ENCODE assay signal across 9 cellular contexts in genomic region chr2:201452856-201453643, GRCh38. TPM values are rescaled to one million over a fixed set of nuclear protein-coding genes. Genes with fewer than 3 reads are reported as not detected.
DNase-seq lines count a peak whose midpoint lies in the region; ATAC-seq and TF ChIP-seq lines count a peak whose summit lies in the region.
"Had no signal": no experiment of that assay in that cellular context is flagged by ENCODE, and none has a peak within 500 bp of the region (broad histone marks: within the 10 kb centered on the region; RNA-seq: fewer than 3 reads in every experiment).

No MANE protein-coding gene starts in this region.

- no peak for DNase-seq in SK-N-MC (ENCODE audit: low read depth, low spot score)
- no peak for DNase-seq in fibroblast of pulmonary artery (ENCODE audit: low read depth)
- DNase-seq in renal cortical epithelial cell (ENCODE audit: low read depth) = peak; percentile 54
- DNase-seq in mesendoderm = no peak
- no peak for DNase-seq in stimulated activated CD4-positive, alpha-beta T cell treated with anti-CD3 and anti-CD28 coated beads, Interleukin-4, amount 100 ng/mL, for 1 hour
- DNase-seq: ovary, RPMI8226 had no signal

- no peak overlapping the region for H3K18ac ChIP-seq in mesendoderm (ENCODE audit: low read length)

- H3K23ac ChIP-seq in mesendoderm (ENCODE audit: low read length) = no peak overlapping the region

- H3K56ac ChIP-seq in mesendoderm (ENCODE audit: low read length) = no peak overlapping the region

- POLR2A ChIA-PET in HEK293 (lab: Yijun Ruan, JAX) = no interaction called here

- H3K27ac ChIP-seq in HEK293 (ENCODE audit: extremely low read depth, low read depth, low read length) (no peak overlapping the region), SK-N-MC (no peak overlapping the region), mesendoderm (ENCODE audit: low read depth, low read length) (no peak overlapping the region)

- peaks cover 10% of the 10 kb centered on the region in 2 experiments for H3K36me3 ChIP-seq in HEK293 (ENCODE audit: control insufficient read depth in 2 of 2, insufficient read depth in 1 of 2, low read length in 2 of 2)
- no peaks in the 10 kb centered on the region for H3K36me3 ChIP-seq in SK-N-MC (ENCODE audit: insufficient read depth, low read length)
- no peaks in the 10 kb centered on the region for H3K36me3 ChIP-seq in mesendoderm (ENCODE audit: control insufficient read depth, insufficient read depth, low read length)
- H3K36me3 ChIP-seq: ovary had no signal

- no peak overlapping the region for H2BK5ac ChIP-seq in mesendoderm (ENCODE audit: low read length)

- H2BK120ac ChIP-seq in mesendoderm (ENCODE audit: low read depth, low read length) = no peak overlapping the region

- peak overlapping the region; percentile 63 for H3K9ac ChIP-seq in SK-N-MC (ENCODE audit: insufficient read length)
- H3K9ac ChIP-seq in mesendoderm (ENCODE audit: low read length) = no peak overlapping the region

- H3K4me3 ChIP-seq in HEK293 (ENCODE audit: low read depth, low read length) (peak overlapping the region; percentile 100; the same call in 1 of the 2 replicates), SK-N-MC (peak overlapping the region; percentile 96), fibroblast of pulmonary artery (replicated peaks; ENCODE audit: low read depth, low read length) (peak overlapping the region; percentile 92), mesendoderm (ENCODE audit: low read length) (no peak overlapping the region)

- ATAC-seq in HG02981 (IDR thresholded peaks at IDR 0.05; ENCODE audit: unreplicated experiment) = no peak

- CTCF ChIA-PET in HEK293 (lab: Yijun Ruan, JAX) = interaction anchor here (0.6 to 1.0 kb wide), 4 partner anchors 34 to 740 kb away, joined by 3 read pairs; no protein-coding TSS in a partner anchor

- H3K79me1 ChIP-seq in mesendoderm (ENCODE audit: low read length) = peaks cover 1% of the 10 kb centered on the region

- H3K4me1 ChIP-seq in HEK293 (ENCODE audit: control insufficient read depth, insufficient read depth, low read length) (peaks cover 9% of the 10 kb centered on the region), mesendoderm (ENCODE audit: control insufficient read depth, low read depth, low read length) (no peaks in the 10 kb centered on the region)

- H4K8ac ChIP-seq in mesendoderm (ENCODE audit: low read depth, low read length) = no peak overlapping the region

- TF ChIP-seq CTCF in HEK293 (tag by site-specific recombination; IDR thresholded peaks at IDR 0.05) (no peak), fibroblast of pulmonary artery (IDR thresholded peaks at IDR 0.05; ENCODE audit: low read length, missing control alignments) (no peak)

- no peak overlapping the region for H2BK15ac ChIP-seq in mesendoderm (replicated peaks; ENCODE audit: low read depth)

- no peaks in the 10 kb centered on the region for H3K9me3 ChIP-seq in HEK293 (ENCODE audit: control insufficient read depth, insufficient read depth, low read depth, low read length)
- H3K9me3 ChIP-seq in SK-N-MC (ENCODE audit: low read depth, low read length) = no peaks in the 10 kb centered on the region
- H3K9me3 ChIP-seq: ovary had no signal

- H3K4ac ChIP-seq in mesendoderm (ENCODE audit: low read depth, low read length) = no peak overlapping the region

- no peak overlapping the region for H2AK5ac ChIP-seq in mesendoderm (ENCODE audit: low read length)

- WGBS in mesendoderm (ENCODE audit: extremely low coverage, insufficient coverage, low lambda C conversion rate) = no CpG with 5 or more reads among the region's 8 CpGs

- no peak overlapping the region for H4K5ac ChIP-seq in mesendoderm (ENCODE audit: low read length)

- no peaks in the 10 kb centered on the region for H3K79me2 ChIP-seq in mesendoderm (ENCODE audit: control insufficient read depth, insufficient read depth, low read length)

- no peaks in the 10 kb centered on the region for H3K27me3 ChIP-seq in mesendoderm (ENCODE audit: insufficient read depth, low read length, poor library complexity)
- H3K27me3 ChIP-seq: ovary had no signal

- no peak overlapping the region for H3K4me2 ChIP-seq in mesendoderm (ENCODE audit: low read length)

TF ChIP-seq in HEK293, 187 proteins besides CTCF, POLR2A, EP300 and RAD21:
- TF ChIP-seq TSHZ1 (tag by site-specific recombination; IDR thresholded peaks at IDR 0.05; ENCODE audit: borderline replicate concordance) = no peak
- TF ChIP-seq ZNF335 (tag by site-specific recombination; conservative IDR thresholded peaks at IDR 0.05) = peak; percentile 38; the same call in 1 of the 2 replicates
TF ChIP-seq in HEK293: peak in this region for 1.

RNA-seq across cellular contexts. Expression of gene STRADB, which starts 1.5 kb away (rescaled TPM):
- total RNA-seq in renal cortical epithelial cell = 27.3 and 46.1 TPM in 2 replicates
- polyA plus RNA-seq in mesendoderm (2013, experiment 1 of 2) = 22.2 TPM
- 20.9 TPM for polyA plus RNA-seq in mesendoderm (2013, experiment 2 of 2)

RNA-seq across cellular contexts. Expression of gene TRAK2, which starts 1.8 kb away (rescaled TPM):
- total RNA-seq in renal cortical epithelial cell = 35.9 and 117 TPM in 2 replicates
- polyA plus RNA-seq in mesendoderm (2013, experiment 1 of 2) = 7.8 TPM
- 7.8 TPM for polyA plus RNA-seq in mesendoderm (2013, experiment 2 of 2)
